In the genomic region with DNA sequence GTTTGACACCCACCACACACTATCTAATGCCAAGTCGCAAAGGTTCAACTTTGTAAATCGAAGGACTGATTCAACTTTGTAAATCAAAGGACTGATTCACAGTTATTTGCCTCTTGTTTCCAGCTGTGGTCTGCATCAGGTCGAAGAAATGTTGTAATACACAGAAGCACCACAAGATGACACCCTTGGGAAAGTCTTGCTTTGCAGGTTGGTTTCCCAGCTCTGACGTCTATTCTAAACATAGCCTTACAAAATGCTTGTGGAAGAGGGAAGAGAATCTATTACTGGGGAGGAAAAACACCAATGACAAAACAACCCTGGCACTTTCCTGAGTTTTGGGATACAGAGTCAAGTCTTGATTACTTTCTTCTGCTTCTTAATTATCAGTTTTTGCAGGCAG, we compare ENCODE assay signal across 1 cellular context.
TF ChIP-seq lines count a peak whose summit lies in the region.

No MANE protein-coding gene starts in this region.

TF ChIP-seq in HCT116, 20 proteins besides CTCF, POLR2A, EP300 and RAD21 (continued from another document):
- TF ChIP-seq SP1 (IDR thresholded peaks at IDR 0.05; ENCODE audit: low read depth) (no peak), ZFX (IDR thresholded peaks at IDR 0.05) (no peak)
